8 cellular contexts compared by ENCODE assay signal in the genomic region with DNA sequence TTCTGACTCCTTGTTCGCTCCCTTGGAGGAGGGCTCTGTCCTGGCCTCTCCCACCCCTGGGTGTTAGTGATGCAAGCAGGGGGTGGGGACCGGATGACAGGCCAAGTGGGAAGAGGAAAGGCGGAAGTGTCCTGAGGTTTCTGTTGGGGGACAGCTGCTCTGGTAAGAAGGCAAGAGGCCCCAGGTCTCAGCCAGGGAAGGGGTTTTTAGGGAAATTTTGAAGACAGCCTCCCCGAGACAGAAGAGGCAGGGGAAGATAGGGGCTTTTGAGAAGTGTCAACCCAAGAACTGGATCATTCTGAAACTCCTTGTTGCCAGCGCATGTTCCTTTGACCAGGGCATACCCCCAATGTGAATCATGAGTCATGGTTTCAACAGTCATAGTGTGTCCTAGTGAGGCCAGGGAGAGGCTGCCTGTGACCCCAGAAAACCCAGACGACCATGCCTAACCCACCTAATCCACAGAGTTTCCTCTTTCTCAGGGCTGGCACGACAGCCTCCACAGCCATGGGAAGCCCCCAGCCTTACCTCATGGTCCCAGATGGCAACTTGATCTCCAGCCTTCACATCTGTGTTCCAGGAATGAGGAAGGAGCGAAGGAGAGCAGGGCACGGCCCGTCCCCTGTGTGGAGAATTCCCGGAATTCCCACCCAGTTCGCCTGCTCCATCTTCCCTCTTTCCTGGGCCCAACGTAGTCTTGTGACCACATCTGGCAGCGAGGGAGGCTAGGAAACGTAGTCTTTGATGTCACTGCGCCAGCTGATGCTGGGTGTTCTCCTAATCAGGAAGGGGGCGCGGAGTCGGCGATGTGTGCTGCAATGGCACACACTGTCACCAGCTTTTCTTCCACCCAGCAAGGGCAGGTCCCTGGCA. TPM values are rescaled to one million over a fixed set of nuclear protein-coding genes. Genes with fewer than 3 reads are reported as not detected.
A peak's percentile ranks its signal among the peaks of the same experiment; 100 is the strongest.
DNase-seq lines count a peak whose midpoint lies in the region; ATAC-seq, FAIRE-seq and TF ChIP-seq lines count a peak whose summit lies in the region.

No MANE protein-coding gene starts in this region.

- no peak for TF ChIP-seq CTCF in CD4-positive, alpha-beta T cell (IDR thresholded peaks at IDR 0.05)
- TF ChIP-seq CTCF in K562 (IDR thresholded peaks at IDR 0.05 in 2 of 3, conservative IDR thresholded peaks at IDR 0.05 in 1 of 3; ENCODE audit: insufficient read depth in 2 of 3, low read depth in 1 of 3, low read length in 3 of 3), result no peak

- DNase-seq in CD4-positive, alpha-beta T cell, result peak in 1 of 10 experiments; percentile 32
- peak; percentile 41 to 53 (median 47) for DNase-seq in K562 (ENCODE audit: extremely low read depth in 1 of 4, low spot score in 3 of 4)
- peak; percentile 76 for DNase-seq in stimulated activated CD8-positive, alpha-beta memory T cell treated with anti-CD3 and anti-CD28 coated beads, Interleukin-4, amount 100 ng/mL, for 48 hours
- no peak for DNase-seq in retina
- DNase-seq in hippocampal formation (lab: John Stamatoyannopoulos, UW), result no peak
- no peak for DNase-seq in activated gamma-delta T cell (lab: John Stamatoyannopoulos, UW)

- no peaks in the 10 kb centered on the region for H3K36me3 ChIP-seq in K562 (ENCODE audit: control insufficient read depth, insufficient read depth, low read length)

- H3K27me3 Mint-ChIP-seq in CD4-positive, alpha-beta T cell, result no peaks in the 10 kb centered on the region

- BruUV-seq in K562 (replicated peaks; lab: Mats Ljungman, UMichigan), result TSS peak; percentile 82

- peaks cover 5 to 53% of the 10 kb centered on the region in 2 experiments; a peak in 4 of 5 replicates for H3K4me1 ChIP-seq in K562 (replicated peaks in 1 of 2; ENCODE audit: control insufficient read depth in 2 of 2, insufficient read depth in 2 of 2, low read length in 2 of 2)

- no peak for TF ChIP-seq EP300 in K562 (IDR thresholded peaks at IDR 0.05; ENCODE audit: low read length)

- H3K27ac Mint-ChIP-seq in CD4-positive, alpha-beta T cell, result peak overlapping the region; percentile 91

- no peaks in the 10 kb centered on the region for H3K9me3 ChIP-seq in CD4-positive, alpha-beta T cell (ENCODE audit: control insufficient read depth, low read length)
- no peaks in the 10 kb centered on the region for H3K9me3 ChIP-seq in K562 (replicated peaks; ENCODE audit: control insufficient read depth, insufficient read depth, low read depth, low read length)

- H4K20me1 ChIP-seq in K562 (replicated peaks; ENCODE audit: control insufficient read depth, insufficient read depth, low read length), result no peaks in the 10 kb centered on the region

- H3K9me1 ChIP-seq in K562 (ENCODE audit: control insufficient read depth, insufficient read depth, low read length), result peaks cover 4% of the 10 kb centered on the region

- peak overlapping the region; percentile 22 for H3K27ac ChIP-seq in CD4-positive, alpha-beta T cell (ENCODE audit: low read depth, low read length)
- peak overlapping the region; percentile 61; the same call in 2 of the 3 replicates for H3K27ac ChIP-seq in K562 (ENCODE audit: extremely low read depth, low read depth, low read length)

- POLR2A ChIA-PET in CD4-positive, alpha-beta T cell (lab: Charles Lee), result interaction anchor here (1.2 to 1.6 kb wide), 2 partner anchors 10 to 16 kb away, joined by 3 to 4 read pairs; no protein-coding TSS in a partner anchor
- POLR2A ChIA-PET in K562 (lab: Yijun Ruan, JAX), result interaction anchor here (0.8 kb wide), 1 partner anchor 52 kb away, joined by 4 read pairs; no protein-coding TSS in a partner anchor

- H2AFZ ChIP-seq in K562 (ENCODE audit: low read depth, low read length), result peak overlapping the region; percentile 70

- peak overlapping the region; percentile 37; the same call in 1 of the 2 replicates for H3K4me2 ChIP-seq in K562 (ENCODE audit: insufficient read depth, low read length)

- intact Hi-C loops in CD4-positive, alpha-beta T cell (cut with DNase I, micrococcal nuclease), result loop anchor here in 1 of 2 experiments (5.0 kb wide), 1 partner anchor 422 kb away; the partner anchor contains the start of gene TEDC1
- intact Hi-C loops in K562 (cut with micrococcal nuclease), result no loop called here

- TF ChIP-seq RAD21 in K562 (CRISPR knock-in tag; conservative IDR thresholded peaks at IDR 0.05 in 1 of 2, IDR thresholded peaks at IDR 0.05 in 1 of 2), result no peak

- CTCF ChIA-PET in CD4-positive, alpha-beta T cell (lab: Charles Lee), result interaction anchor here (1.5 to 3.2 kb wide), 3 partner anchors 17 to 25 kb away, joined by 4 to 11 read pairs (median 9); no protein-coding TSS in a partner anchor
- CTCF ChIA-PET in K562 (lab: Yijun Ruan, JAX; ENCODE audit: low intra/inter-chr PET ratio), result no interaction called here

- peak overlapping the region; percentile 48 for H3K4me3 Mint-ChIP-seq in CD4-positive, alpha-beta T cell

- H3K79me2 ChIP-seq in K562 (ENCODE audit: control insufficient read depth, insufficient read depth, low read length), result no peaks in the 10 kb centered on the region

- peak overlapping the region in 1 of 2 experiments; percentile 68; a peak in 1 of 4 replicates for H3K9ac ChIP-seq in K562 (ENCODE audit: insufficient read depth in 1 of 2, low read depth in 2 of 2, low read length in 2 of 2)

- no peak overlapping the region for H3K4me3 ChIP-seq in K562

- peak; percentile 40 for FAIRE-seq in K562 (lab: Jason Lieb, UNC)

- in situ Hi-C loops in K562 (cut with MboI), result no loop called here

- no peaks in the 10 kb centered on the region for H3K27me3 ChIP-seq in CD4-positive, alpha-beta T cell (ENCODE audit: control insufficient read depth, insufficient read depth, low read length)
- H3K27me3 ChIP-seq in K562 (ENCODE audit: control insufficient read depth in 2 of 2, insufficient read depth in 2 of 2, low read length in 2 of 2), result no peaks in the 10 kb centered on the region

- ATAC-seq in CD4-positive, alpha-beta T cell (ENCODE audit: poor library complexity), result no peak
- ATAC-seq in GM19351 (IDR thresholded peaks at IDR 0.05; ENCODE audit: unreplicated experiment), result peak; percentile 42
- ATAC-seq in HG03469 (IDR thresholded peaks at IDR 0.05; ENCODE audit: unreplicated experiment), result peak; percentile 25
- ATAC-seq in K562, result peak; percentile 38

- peaks cover 46% of the 10 kb centered on the region for H3K4me1 Mint-ChIP-seq in CD4-positive, alpha-beta T cell (ENCODE audit: low read depth)

- peaks cover 4% of the 10 kb centered on the region for H3K36me3 Mint-ChIP-seq in CD4-positive, alpha-beta T cell (ENCODE audit: low read depth)

- no peak for TF ChIP-seq POLR2A in K562 (conservative IDR thresholded peaks at IDR 0.05)

- no peaks in the 10 kb centered on the region for H3K9me3 Mint-ChIP-seq in CD4-positive, alpha-beta T cell

- 16% methylated on average over 11 of the region's 20 CpGs for WGBS in K562 (ENCODE audit: insufficient coverage, low coverage, missing lambda C conversion rate)

TF ChIP-seq in K562, 482 proteins besides CTCF, POLR2A, EP300 and RAD21 (continues in another document):
- TF ChIP-seq ZNF311 (CRISPR knock-in tag; IDR thresholded peaks at IDR 0.05), result no peak
- 0 out of 2 replicates have a peak, but pooled peaks have one; percentile 26 for TF ChIP-seq SMARCE1 (IDR thresholded peaks at IDR 0.05)
- no peak for TF ChIP-seq ZNF699 (CRISPR knock-in tag; IDR thresholded peaks at IDR 0.05; ENCODE audit: insufficient replicate concordance)

RNA-seq across cellular contexts. Expression of gene GPR132, which starts 4.9 kb away (rescaled TPM):
- total RNA-seq in CD4-positive, alpha-beta T cell, result 10 to 100 TPM; 64.4 to 66.7 TPM
- total RNA-seq in K562 (2011; cell fraction: chromatin; rRNA removed; ENCODE audit: low replicate concordance), result 0.23 and 0.51 TPM in 2 replicates
- total RNA-seq in K562 (2011; cell fraction: nucleolus; rRNA removed), result 0.26 and 0.50 TPM in 2 replicates
- total RNA-seq in K562 (2011; cell fraction: nucleoplasm; rRNA removed), result 0.23 and 0.44 TPM in 2 replicates
- total RNA-seq in K562 (2014; rRNA removed), result 0.49 and 0.50 TPM in 2 replicates
- 0.19 and 0.25 TPM in 2 replicates for total RNA-seq in K562 (2014; rRNA removed; fragmentation: Illumina TruSeq; extraction: Trizol)
- total RNA-seq in K562 (2015; rRNA removed; fragmentation: Illumina TruSeq; extraction: Trizol), result 0.98 and 1.0 TPM in 2 replicates
- total RNA-seq in K562 (2021), result 0.49 and 1.1 TPM in 2 replicates
- polyA plus RNA-seq in K562 (2011; rRNA removed), result 0.01 and 0.22 TPM in 2 replicates
- 0.34 and 1.1 TPM in 2 replicates for polyA plus RNA-seq in K562 (2011; cell fraction: cytosol; rRNA removed)
- polyA plus RNA-seq in K562 (2011; cell fraction: nucleus; rRNA removed), result 0.27 and 0.41 TPM in 2 replicates
- 0.59 and 3.2 TPM in 2 replicates for polyA plus RNA-seq in K562 (2012)
- 0.22 and 0.24 TPM in 2 replicates for polyA plus RNA-seq in K562 (2014; fragmentation: Illumina TruSeq; extraction: Trizol)
- polyA plus RNA-seq in K562 (2014; fragmentation: Nextera tagmentation; extraction: Ambion mirVana), result under 1 TPM in 1 of 2 experiments, not detected in 1; 0.01 TPM
- polyA plus RNA-seq in K562 (2014; rRNA removed), result 0.23 and 0.46 TPM in 2 replicates
- 0.06 TPM in 1 of 2 replicates, not detected in the other for polyA minus RNA-seq in K562 (2011; rRNA and poly(A)+ RNA removed)
- not detected in 2 replicates for polyA minus RNA-seq in K562 (2011; cell fraction: cytosol; rRNA and poly(A)+ RNA removed)
- 0.13 and 0.33 TPM in 2 replicates for polyA minus RNA-seq in K562 (2011; cell fraction: nucleus; rRNA and poly(A)+ RNA removed)

RNA-seq across cellular contexts. Expression of gene CDCA4, which starts 49.2 kb away (rescaled TPM):
- total RNA-seq in CD4-positive, alpha-beta T cell, result 10 to 100 TPM; 17.7 to 18.8 TPM
- 13.4 and 22.4 TPM in 2 replicates for total RNA-seq in K562 (2011; cell fraction: chromatin; rRNA removed; ENCODE audit: low replicate concordance)
- total RNA-seq in K562 (2011; cell fraction: nucleolus; rRNA removed), result 17.5 TPM in 2 replicates
- total RNA-seq in K562 (2011; cell fraction: nucleoplasm; rRNA removed), result 18.6 and 23.1 TPM in 2 replicates
- total RNA-seq in K562 (2014; rRNA removed) (33.9 and 41.3 TPM in 2 replicates), K562 (2014; rRNA removed; fragmentation: Illumina TruSeq; extraction: Trizol) (15.8 and 17.3 TPM in 2 replicates), K562 (2015; rRNA removed; fragmentation: Illumina TruSeq; extraction: Trizol) (23.0 and 23.9 TPM in 2 replicates), K562 (2021) (43.3 and 44.2 TPM in 2 replicates)
- polyA plus RNA-seq in K562 (2011; rRNA removed) (25.1 and 34.5 TPM in 2 replicates), K562 (2014; fragmentation: Illumina TruSeq; extraction: Trizol) (16.7 and 27.1 TPM in 2 replicates), K562 (2014; fragmentation: Nextera tagmentation; extraction: Ambion mirVana) (10 to 100 TPM in 1 of 2 experiments, 1 to 10 TPM in 1; 6.6 to 10.3 TPM), K562 (2014; rRNA removed) (36.9 and 43.3 TPM in 2 replicates)
- polyA plus RNA-seq in K562 (2011; cell fraction: cytosol; rRNA removed), result 33.5 and 50.8 TPM in 2 replicates
- 14.4 and 19.3 TPM in 2 replicates for polyA plus RNA-seq in K562 (2011; cell fraction: nucleus; rRNA removed)
- polyA plus RNA-seq in K562 (2012), result 32.1 and 37.8 TPM in 2 replicates
- 17.1 and 17.8 TPM in 2 replicates for polyA minus RNA-seq in K562 (2011; rRNA and poly(A)+ RNA removed)
- 17.8 and 25.3 TPM in 2 replicates for polyA minus RNA-seq in K562 (2011; cell fraction: cytosol; rRNA and poly(A)+ RNA removed)
- polyA minus RNA-seq in K562 (2011; cell fraction: nucleus; rRNA and poly(A)+ RNA removed), result 5.7 and 7.2 TPM in 2 replicates

Comparison
In these comparisons a context has a peak if more than half of its experiments do, and no peak if none do; other contexts are left out.
1. DNase-seq: peak in K562 (4 of 4) and stimulated activated CD8-positive, alpha-beta memory T cell treated with anti-CD3 and anti-CD28 coated beads, Interleukin-4, amount 100 ng/mL, for 48 hours (single experiment); none in retina (single experiment), hippocampal formation (0 of 2) and activated gamma-delta T cell (single experiment).
2. RNA of gene GPR132, which starts 4.9 kb away (total RNA-seq): 64.4 to 66.7 TPM in CD4-positive, alpha-beta T cell; 0.19 to 1.1 TPM in K562; every median in the first group is over 10 times any median in the second.